In genomic region chrX:126929071-126929470, GRCh38 we compare ENCODE assay signal across 38 cellular contexts.
"Had no signal": no experiment of that assay in that cellular context is flagged by ENCODE, and none has a peak within 500 bp of the region (broad histone marks: within the 10 kb centered on the region; RNA-seq: fewer than 3 reads in every experiment).

No MANE protein-coding gene starts in this region.

- H3K36me3 ChIP-seq: cardiac muscle cell had no signal

- H3K27me3 Mint-ChIP-seq: activated B cell treated with CpG ODN at 0.5 μM for 24 hours; activated CD4-positive, alpha-beta memory T cell treated with anti-CD3 and anti-CD28 coated beads for 36 hours; activated CD4-positive, alpha-beta T cell treated with anti-CD3 and anti-CD28 coated beads, Interleukin-2, amount 10 ng/mL, durations not matched to agents 24 days and 14 days; activated CD8-positive, alpha-beta T cell treated with anti-CD3 and anti-CD28 coated beads for 36 hours; activated naive CD4-positive, alpha-beta T cell treated with anti-CD3 and anti-CD28 coated beads, Interleukin-2, amount 50 U/mL, for 24 hours; activated naive CD8-positive, alpha-beta T cell; activated naive CD8-positive, alpha-beta T cell treated with anti-CD3 and anti-CD28 coated beads, Interleukin-2, amount 10 ng/mL, durations not matched to agents 7 days and 5 days; activated naive CD8-positive, alpha-beta T cell treated with anti-CD3 and anti-CD28 coated beads, Interleukin-2, amount 50 U/mL, for 24 hours; activated T-helper 17 cell treated with anti-CD3 and anti-CD28 coated beads, Interleukin-2, amount 50 U/mL, for 72 hours; central memory CD8-positive, alpha-beta T cell had no signal

- H3K36me3 Mint-ChIP-seq: activated CD4-positive, alpha-beta memory T cell treated with anti-CD3 and anti-CD28 coated beads for 36 hours; activated naive CD4-positive, alpha-beta T cell treated with anti-CD3 and anti-CD28 coated beads, Interleukin-2, amount 50 U/mL, for 24 hours; activated naive CD8-positive, alpha-beta T cell; activated naive CD8-positive, alpha-beta T cell treated with anti-CD3 and anti-CD28 coated beads, Interleukin-2, amount 10 ng/mL, durations not matched to agents 7 days and 5 days; brain had no signal

- H3K9me3 Mint-ChIP-seq: activated B cell treated with CpG ODN at 0.5 μM for 24 hours; activated CD4-positive, alpha-beta memory T cell treated with anti-CD3 and anti-CD28 coated beads for 36 hours; activated CD4-positive, alpha-beta T cell treated with anti-CD3 and anti-CD28 coated beads, Interleukin-2, amount 10 ng/mL, durations not matched to agents 24 days and 14 days; activated CD8-positive, alpha-beta T cell treated with anti-CD3 and anti-CD28 coated beads for 36 hours; activated naive CD4-positive, alpha-beta T cell treated with anti-CD3 and anti-CD28 coated beads for 36 hours; activated naive CD4-positive, alpha-beta T cell treated with anti-CD3 and anti-CD28 coated beads, Interleukin-2, amount 50 U/mL, for 24 hours; activated naive CD8-positive, alpha-beta T cell treated with anti-CD3 and anti-CD28 coated beads, Interleukin-2, amount 50 U/mL, for 24 hours; activated T-cell treated with anti-CD3 and anti-CD28 coated beads, Interleukin-2, amount 50 U/mL, for 4 hours; activated T-helper 1 cell treated with anti-CD3 and anti-CD28 coated beads, Interleukin-12 subunit alpha, Interleukin-12 subunit beta, Interleukin-2, Interleukin-4 antibody, amounts not matched to agents 30 ng/mL and 10 ng/mL and 1 ng/mL, durations not matched to agents 14 hours and 24 hours and 36 hours; activated T-helper 17 cell treated with anti-CD3 and anti-CD28 coated beads, Interleukin-2, amount 50 U/mL, for 72 hours; central memory CD8-positive, alpha-beta T cell; T-helper 2 cell treated with Interferon-gamma antibody and Interleukin-4, amounts not matched to agents 5 μg/mL and 100 μg/mL, for 36 hours had no signal

- H3K27ac Mint-ChIP-seq: activated B cell treated with CpG ODN at 0.5 μM for 24 hours; activated CD4-positive, alpha-beta memory T cell treated with anti-CD3 and anti-CD28 coated beads for 36 hours; activated CD4-positive, alpha-beta T cell treated with anti-CD3 and anti-CD28 coated beads, Interleukin-2, amount 10 ng/mL, durations not matched to agents 24 days and 14 days; activated CD8-positive, alpha-beta T cell treated with anti-CD3 and anti-CD28 coated beads for 36 hours; activated naive CD4-positive, alpha-beta T cell treated with anti-CD3 and anti-CD28 coated beads for 36 hours; activated naive CD4-positive, alpha-beta T cell treated with anti-CD3 and anti-CD28 coated beads, Interleukin-2, amount 50 U/mL, for 24 hours; activated naive CD8-positive, alpha-beta T cell; activated naive CD8-positive, alpha-beta T cell treated with anti-CD3 and anti-CD28 coated beads, Interleukin-2, amount 10 ng/mL, durations not matched to agents 7 days and 5 days; activated naive CD8-positive, alpha-beta T cell treated with anti-CD3 and anti-CD28 coated beads, Interleukin-2, amount 50 U/mL, for 24 hours; activated T-cell treated with anti-CD3 and anti-CD28 coated beads, Interleukin-2, amount 50 U/mL, for 72 hours; activated T-helper 1 cell treated with anti-CD3 and anti-CD28 coated beads, Interleukin-12 subunit alpha, Interleukin-12 subunit beta, Interleukin-2, Interleukin-4 antibody, amounts not matched to agents 30 ng/mL and 10 ng/mL and 1 ng/mL, durations not matched to agents 14 hours and 24 hours and 36 hours; activated T-helper 17 cell treated with anti-CD3 and anti-CD28 coated beads, Interleukin-2, amount 50 U/mL, for 72 hours; brain; T-helper 1 cell treated with Interleukin-12 subunit alpha and Interleukin-12 subunit beta and Interleukin-4 antibody, amounts not matched to agents 30 μg/mL and 1 μg/mL, for 36 hours; T-helper 2 cell treated with Interferon-gamma antibody and Interleukin-4, amounts not matched to agents 5 μg/mL and 100 μg/mL, for 36 hours had no signal

- H3K27me3 ChIP-seq: cardiac muscle cell had no signal

- H3K27ac ChIP-seq: cardiac muscle cell, VCaP had no signal

- H3K4me3 Mint-ChIP-seq: activated B cell treated with CpG ODN at 0.5 μM for 24 hours; activated CD4-positive, alpha-beta memory T cell treated with anti-CD3 and anti-CD28 coated beads for 36 hours; activated CD4-positive, alpha-beta T cell treated with anti-CD3 and anti-CD28 coated beads, Interleukin-2, amount 10 ng/mL, durations not matched to agents 24 days and 14 days; activated CD8-positive, alpha-beta T cell treated with anti-CD3 and anti-CD28 coated beads for 36 hours; activated naive CD4-positive, alpha-beta T cell treated with anti-CD3 and anti-CD28 coated beads for 36 hours; activated naive CD4-positive, alpha-beta T cell treated with anti-CD3 and anti-CD28 coated beads, Interleukin-2, amount 50 U/mL, for 24 hours; activated naive CD8-positive, alpha-beta T cell; activated naive CD8-positive, alpha-beta T cell treated with anti-CD3 and anti-CD28 coated beads, Interleukin-2, amount 10 ng/mL, durations not matched to agents 7 days and 5 days; activated naive CD8-positive, alpha-beta T cell treated with anti-CD3 and anti-CD28 coated beads, Interleukin-2, amount 50 U/mL, for 24 hours; activated T-cell treated with anti-CD3 and anti-CD28 coated beads, Interleukin-2, amount 50 U/mL, for 4 hours; activated T-cell treated with anti-CD3 and anti-CD28 coated beads, Interleukin-2, amount 50 U/mL, for 72 hours; activated T-helper 1 cell treated with anti-CD3 and anti-CD28 coated beads, Interleukin-12 subunit alpha, Interleukin-12 subunit beta, Interleukin-2, Interleukin-4 antibody, amounts not matched to agents 30 ng/mL and 10 ng/mL and 1 ng/mL, durations not matched to agents 14 hours and 24 hours and 36 hours; activated T-helper 17 cell treated with anti-CD3 and anti-CD28 coated beads, Interleukin-2, amount 50 U/mL, for 72 hours; brain; central memory CD8-positive, alpha-beta T cell; T-helper 1 cell treated with Interleukin-12 subunit alpha and Interleukin-12 subunit beta and Interleukin-4 antibody, amounts not matched to agents 30 μg/mL and 1 μg/mL, for 36 hours; T-helper 2 cell treated with Interferon-gamma antibody and Interleukin-4, amounts not matched to agents 5 μg/mL and 100 μg/mL, for 36 hours had no signal

- H3K4me1 Mint-ChIP-seq: activated B cell treated with CpG ODN at 0.5 μM for 24 hours; activated CD4-positive, alpha-beta T cell treated with anti-CD3 and anti-CD28 coated beads, Interleukin-2, amount 10 ng/mL, durations not matched to agents 24 days and 14 days; activated naive CD4-positive, alpha-beta T cell treated with anti-CD3 and anti-CD28 coated beads, Interleukin-2, amount 50 U/mL, for 24 hours; activated naive CD8-positive, alpha-beta T cell treated with anti-CD3 and anti-CD28 coated beads, Interleukin-2, amount 10 ng/mL, durations not matched to agents 7 days and 5 days; activated naive CD8-positive, alpha-beta T cell treated with anti-CD3 and anti-CD28 coated beads, Interleukin-2, amount 50 U/mL, for 24 hours; activated T-helper 17 cell treated with anti-CD3 and anti-CD28 coated beads, Interleukin-2, amount 50 U/mL, for 72 hours; brain; central memory CD8-positive, alpha-beta T cell had no signal

- FAIRE-seq: bronchial epithelial cell, TTC549 had no signal

- H3K4me3 ChIP-seq: cardiac muscle cell had no signal

- DNase-seq: activated B cell treated with CpG ODN at 0.5 μM for 24 hours; activated CD4-positive, alpha-beta memory T cell treated with anti-CD3 and anti-CD28 coated beads for 36 hours; activated CD4-positive, alpha-beta T cell treated with anti-CD3 and anti-CD28 coated beads for 4 hours; activated CD4-positive, alpha-beta T cell treated with anti-CD3 and anti-CD28 coated beads, Interleukin-2, amount 10 ng/mL, durations not matched to agents 24 days and 14 days; activated CD4-positive, alpha-beta T cell treated with anti-CD3 and anti-CD28 coated beads, Interleukin-2, amount 50 U/mL, for 1 hour; activated CD4-positive, alpha-beta T cell treated with anti-CD3 and anti-CD28 coated beads, Interleukin-2, amount 50 U/mL, for 4 hours; activated CD4-positive, CD25-positive, alpha-beta regulatory T cell treated with anti-CD3 and anti-CD28 coated beads, Interleukin-2, amount 50 U/mL, for 72 hours; activated CD8-positive, alpha-beta memory T cell treated with anti-CD3 and anti-CD28 coated beads, Interleukin-2, amount 50 U/mL, for 4 hours; activated CD8-positive, alpha-beta T cell treated with anti-CD3 and anti-CD28 coated beads for 36 hours; activated effector memory CD4-positive, alpha-beta T cell treated with anti-CD3 and anti-CD28 coated beads, Interleukin-2, amount 50 U/mL, for 16 hours; activated gamma-delta T cell treated with Interleukin-2 at 50 U/mL for 16 hours; activated naive CD4-positive, alpha-beta T cell; activated naive CD4-positive, alpha-beta T cell treated with anti-CD3 and anti-CD28 coated beads for 36 hours; activated naive CD8-positive, alpha-beta T cell treated with anti-CD3 and anti-CD28 coated beads, Interleukin-2, amount 10 ng/mL, durations not matched to agents 7 days and 5 days; activated naive CD8-positive, alpha-beta T cell treated with anti-CD3 and anti-CD28 coated beads, Interleukin-2, amount 50 U/mL, for 24 hours; activated T-cell treated with anti-CD3 and anti-CD28 coated beads for 4 hours; activated T-cell treated with anti-CD3 and anti-CD28 coated beads, Interleukin-2, amount 50 U/mL, for 1 hour; activated T-cell treated with anti-CD3 and anti-CD28 coated beads, Interleukin-2, amount 50 U/mL, for 4 hours; activated T-cell treated with anti-CD3 and anti-CD28 coated beads, Interleukin-2, amount 50 U/mL, for 72 hours; amniotic stem cell; aorta; caudate nucleus; cerebellar nuclear complex; T-helper 1 cell; T-helper 2 cell; T-helper 9 cell had no signal

- ATAC-seq: activated CD8-positive, alpha-beta T cell treated with anti-CD3 and anti-CD28 coated beads for 36 hours; activated naive CD8-positive, alpha-beta T cell treated with anti-CD3 and anti-CD28 coated beads, Interleukin-2, amount 50 U/mL, for 24 hours; activated T-cell treated with anti-CD3 and anti-CD28 coated beads, Interleukin-2, amount 50 U/mL, for 4 hours; activated T-cell treated with anti-CD3 and anti-CD28 coated beads, Interleukin-2, amount 50 U/mL, for 72 hours; activated T-helper 17 cell treated with anti-CD3 and anti-CD28 coated beads, Interleukin-2, amount 50 U/mL, for 72 hours had no signal
